ENCODE assay signal across 10 cellular contexts in genomic region chr2:174390303-174390702, GRCh38. TPM values are rescaled to one million over a fixed set of nuclear protein-coding genes. Genes with fewer than 3 reads are reported as not detected.
DNase-seq lines count a peak whose midpoint lies in the region; ATAC-seq, FAIRE-seq and TF ChIP-seq lines count a peak whose summit lies in the region.
"Not testable (repeated sequence)": the region's sequence is repeated elsewhere in the genome, so short reads cannot be mapped to it uniquely, and the experiment has no call there.
"Had no signal": no experiment of that assay in that cellular context is flagged by ENCODE, and none has a peak within 500 bp of the region (broad histone marks: within the 10 kb centered on the region; RNA-seq: fewer than 3 reads in every experiment).

No MANE protein-coding gene starts in this region.

- H3K36me3 ChIP-seq in HepG2 (replicated peaks in 1 of 2; ENCODE audit: control insufficient read depth in 1 of 2, insufficient read depth in 2 of 2, low read length in 2 of 2) (peaks cover 6 to 41% of the 10 kb centered on the region in 2 experiments; a peak in 4 of 5 replicates), neutrophil (peaks cover 40% of the 10 kb centered on the region)

- not testable (repeated sequence) for H3K9me3 Mint-ChIP-seq in CD4-positive, alpha-beta T cell; endothelial cell (ENCODE audit: unreplicated experiment); nephron

- H3K4me2 ChIP-seq in HepG2 (ENCODE audit: low read depth, low read length): not testable (repeated sequence)

- not testable (repeated sequence) for H3K27ac Mint-ChIP-seq in CD4-positive, alpha-beta T cell; endothelial cell (ENCODE audit: unreplicated experiment); nephron

- TF ChIP-seq EP300 in HepG2 (IDR thresholded peaks at IDR 0.05; ENCODE audit: low read depth in 2 of 2, low read length in 2 of 2); HepG2 (CRISPR knock-in tag; IDR thresholded peaks at IDR 0.05; ENCODE audit: borderline replicate concordance): not testable (repeated sequence)

- H2AFZ ChIP-seq in HepG2 (ENCODE audit: low read length): not testable (repeated sequence)

- peaks cover 90% of the 10 kb centered on the region for H3K36me3 Mint-ChIP-seq in CD4-positive, alpha-beta T cell (ENCODE audit: low read depth)
- H3K36me3 Mint-ChIP-seq in endothelial cell (ENCODE audit: low read depth, unreplicated experiment) (peaks cover 11% of the 10 kb centered on the region), nephron (ENCODE audit: low read depth) (peaks cover 50% of the 10 kb centered on the region)

- peaks cover 53% of the 10 kb centered on the region for H3K4me1 ChIP-seq in HepG2 (ENCODE audit: insufficient read depth, low read length)
- H3K4me1 ChIP-seq in neutrophil (ENCODE audit: control insufficient read depth in 1 of 2, insufficient read depth in 1 of 2, low read depth in 1 of 2, low read length in 1 of 2): peaks cover 24 to 41% of the 10 kb centered on the region in 2 experiments

- H4K20me1 ChIP-seq in HepG2 (ENCODE audit: insufficient read depth, low read length): not testable (repeated sequence)

- H3K27ac ChIP-seq in CD4-positive, alpha-beta T cell (ENCODE audit: low read depth, low read length); HepG2 (ENCODE audit: extremely low read length, insufficient read depth, low read length): not testable (repeated sequence)
- peak overlapping the region; percentile 66 for H3K27ac ChIP-seq in neutrophil

- not testable (repeated sequence) for BruUV-seq in HepG2 (replicated peaks; lab: Mats Ljungman, UMichigan)

- ATAC-seq in CD4-positive, alpha-beta T cell (ENCODE audit: poor library complexity): not testable (repeated sequence)
- peak; percentile 19; the same call in 1 of the 3 replicates for ATAC-seq in HepG2

- peaks cover 41% of the 10 kb centered on the region for H3K79me2 ChIP-seq in HepG2 (ENCODE audit: insufficient read depth, low read length)

- CTCF ChIA-PET in CD4-positive, alpha-beta T cell (lab: Charles Lee); HepG2 (lab: Yijun Ruan, JAX; ENCODE audit: low intra/inter-chr PET ratio, low total read pairs): not testable (repeated sequence)

- not testable (repeated sequence) for H3K9ac ChIP-seq in HepG2 (ENCODE audit: insufficient read depth, low read depth, low read length)

- H3K9me3 ChIP-seq in CD4-positive, alpha-beta T cell (ENCODE audit: control insufficient read depth, low read length); HepG2 (ENCODE audit: low read length); neutrophil: not testable (repeated sequence)

- not testable (repeated sequence) for TF ChIP-seq POLR2A in HepG2 (IDR thresholded peaks at IDR 0.05; ENCODE audit: insufficient read depth in 1 of 2, low read depth in 2 of 2, low read length in 2 of 2)

- H3K27me3 Mint-ChIP-seq in CD4-positive, alpha-beta T cell; endothelial cell (ENCODE audit: unreplicated experiment); nephron (ENCODE audit: low read depth): not testable (repeated sequence)

- intact Hi-C loops in CD4-positive, alpha-beta T cell (cut with DNase I, micrococcal nuclease); HepG2 (cut with micrococcal nuclease; ENCODE audit: unreplicated experiment): not testable (repeated sequence)

- H3K4me1 Mint-ChIP-seq in CD4-positive, alpha-beta T cell (ENCODE audit: low read depth): peaks cover 64% of the 10 kb centered on the region
- peaks cover 16% of the 10 kb centered on the region for H3K4me1 Mint-ChIP-seq in endothelial cell (ENCODE audit: unreplicated experiment)
- peaks cover 23% of the 10 kb centered on the region for H3K4me1 Mint-ChIP-seq in nephron

- TF ChIP-seq RAD21 in HepG2 (CRISPR knock-in tag; IDR thresholded peaks at IDR 0.05): not testable (repeated sequence)

- WGBS in HepG2 (ENCODE audit: low lambda C conversion rate): 97% methylated on average over 3 of the region's 3 CpGs

- not testable (repeated sequence) for H3K27me3 ChIP-seq in CD4-positive, alpha-beta T cell (ENCODE audit: control insufficient read depth, insufficient read depth, low read length); HepG2 (ENCODE audit: control insufficient read depth in 1 of 2, insufficient read depth in 2 of 2, low read length in 2 of 2); neutrophil

- FAIRE-seq in HepG2 (lab: Jason Lieb, UNC): not testable (repeated sequence)

- peak overlapping the region; percentile 8 for H3K4me3 Mint-ChIP-seq in CD4-positive, alpha-beta T cell
- H3K4me3 Mint-ChIP-seq in endothelial cell (ENCODE audit: unreplicated experiment): peak overlapping the region; percentile 1
- H3K4me3 Mint-ChIP-seq in nephron: peak overlapping the region in 2 of 3 experiments; percentile 3 to 5

- not testable (repeated sequence) for DNase-seq in CD4-positive, alpha-beta T cell; endothelial cell (ENCODE audit: low spot score)
- DNase-seq in HepG2 (ENCODE audit: low spot score): peak; percentile 20

- POLR2A ChIA-PET in CD4-positive, alpha-beta T cell (lab: Charles Lee); HepG2 (lab: Yijun Ruan, JAX): not testable (repeated sequence)

- not testable (repeated sequence) for TF ChIP-seq CTCF in CD4-positive, alpha-beta T cell (IDR thresholded peaks at IDR 0.05); endothelial cell (IDR thresholded peaks at IDR 0.05; ENCODE audit: unreplicated experiment); HepG2 (CRISPR knock-in tag; IDR thresholded peaks at IDR 0.05); nephron (IDR thresholded peaks at IDR 0.05; ENCODE audit: unreplicated experiment in 3 of 3); neutrophil (IDR thresholded peaks at IDR 0.05)

- in situ Hi-C loops in HepG2 (cut with HindIII; ENCODE audit: extremely low pct_ligation_motif_present, low pct_unique_long_range_greater_than_20kb): not testable (repeated sequence)

- not testable (repeated sequence) for H3K4me3 ChIP-seq in HepG2 (replicated peaks in 1 of 3; ENCODE audit: insufficient read depth in 1 of 3, low read depth in 2 of 3, low read length in 3 of 3); neutrophil (ENCODE audit: low read depth in 1 of 2, low read length in 1 of 2)

TF ChIP-seq in HepG2, 621 proteins besides CTCF, POLR2A, EP300 and RAD21 (continues in another document):
- peak; percentile 20 for TF ChIP-seq TEAD3 (CRISPR knock-in tag; optimal IDR thresholded peaks at IDR 0.05; ENCODE audit: borderline replicate concordance)

RNA-seq across cellular contexts. Expression of gene SCRN3, which starts 5.2 kb away (rescaled TPM):
- 1 to 10 TPM; 7.6 to 7.9 TPM for total RNA-seq in CD4-positive, alpha-beta T cell
- 21.1 TPM for total RNA-seq in endothelial cell (ENCODE audit: unreplicated experiment)
- total RNA-seq in HepG2 (2016; rRNA removed; fragmentation: Illumina TruSeq; extraction: Trizol): 11.3 and 16.8 TPM in 2 replicates
- total RNA-seq in HepG2 (2016; cell fraction: cytosol; rRNA removed; fragmentation: Illumina TruSeq; extraction: Trizol; ENCODE audit: low read depth): 2.9 and 3.7 TPM in 2 replicates
- 11.1 and 20.2 TPM in 2 replicates for total RNA-seq in HepG2 (2016; cell fraction: insoluble cytoplasmic fraction; rRNA removed; fragmentation: Illumina TruSeq; extraction: Trizol)
- total RNA-seq in HepG2 (2016; cell fraction: membrane; rRNA removed; fragmentation: Illumina TruSeq; extraction: Trizol): 8.6 and 8.8 TPM in 2 replicates
- total RNA-seq in HepG2 (2016; cell fraction: nucleus; rRNA removed; fragmentation: Illumina TruSeq; extraction: Trizol): 8.6 and 8.8 TPM in 2 replicates
- polyA plus RNA-seq in HepG2 (2011; rRNA removed): 5.5 and 6.6 TPM in 2 replicates
- 4.3 and 5.4 TPM in 2 replicates for polyA plus RNA-seq in HepG2 (2011; cell fraction: cytosol; rRNA removed)
- 3.7 and 5.9 TPM in 2 replicates for polyA plus RNA-seq in HepG2 (2011; cell fraction: nucleus; rRNA removed)
- 8.0 and 12.9 TPM in 2 replicates for polyA plus RNA-seq in HepG2 (2012)
- polyA plus RNA-seq in HepG2 (2016; cell fraction: cytosol; fragmentation: Illumina TruSeq; extraction: Trizol; ENCODE audit: low read depth): 2.4 and 3.1 TPM in 2 replicates
- 14.3 and 17.8 TPM in 2 replicates for polyA plus RNA-seq in HepG2 (2016; cell fraction: insoluble cytoplasmic fraction; fragmentation: Illumina TruSeq; extraction: Trizol; ENCODE audit: low read depth)
- polyA plus RNA-seq in HepG2 (2016; cell fraction: membrane; fragmentation: Illumina TruSeq; extraction: Trizol; ENCODE audit: low read depth): 4.2 and 5.8 TPM in 2 replicates
- 9.7 and 10.3 TPM in 2 replicates for polyA plus RNA-seq in HepG2 (2016; cell fraction: nucleus; fragmentation: Illumina TruSeq; extraction: Trizol; ENCODE audit: insufficient read depth, low read depth)
- polyA minus RNA-seq in HepG2 (2011; rRNA and poly(A)+ RNA removed; ENCODE audit: low replicate concordance): 3.5 and 3.7 TPM in 2 replicates
- polyA minus RNA-seq in HepG2 (2011; cell fraction: cytosol; rRNA and poly(A)+ RNA removed): 4.6 and 6.5 TPM in 2 replicates
- 14.2 and 17.8 TPM in 2 replicates for polyA minus RNA-seq in HepG2 (2011; cell fraction: nucleus; rRNA and poly(A)+ RNA removed)

RNA-seq across cellular contexts. Expression of gene SP9, which starts 55.5 kb away (rescaled TPM):
- total RNA-seq in CD4-positive, alpha-beta T cell: not detected
- 0.31 TPM for total RNA-seq in endothelial cell (ENCODE audit: unreplicated experiment)
- total RNA-seq in HepG2 (2016; rRNA removed; fragmentation: Illumina TruSeq; extraction: Trizol): not detected in 2 replicates
- not detected in 2 replicates for total RNA-seq in HepG2 (2016; cell fraction: cytosol; rRNA removed; fragmentation: Illumina TruSeq; extraction: Trizol; ENCODE audit: low read depth)
- total RNA-seq in HepG2 (2016; cell fraction: insoluble cytoplasmic fraction; rRNA removed; fragmentation: Illumina TruSeq; extraction: Trizol): not detected in 2 replicates
- not detected in 2 replicates for total RNA-seq in HepG2 (2016; cell fraction: membrane; rRNA removed; fragmentation: Illumina TruSeq; extraction: Trizol)
- not detected in 2 replicates for total RNA-seq in HepG2 (2016; cell fraction: nucleus; rRNA removed; fragmentation: Illumina TruSeq; extraction: Trizol)
- polyA plus RNA-seq in HepG2 (2011; rRNA removed): not detected in 2 replicates
- not detected in 2 replicates for polyA plus RNA-seq in HepG2 (2011; cell fraction: cytosol; rRNA removed)
- polyA plus RNA-seq in HepG2 (2011; cell fraction: nucleus; rRNA removed): not detected in 2 replicates
- 0.07 TPM in 1 of 2 replicates, not detected in the other for polyA plus RNA-seq in HepG2 (2012)
- not detected in 2 replicates for polyA plus RNA-seq in HepG2 (2016; cell fraction: cytosol; fragmentation: Illumina TruSeq; extraction: Trizol; ENCODE audit: low read depth)
- not detected in 2 replicates for polyA plus RNA-seq in HepG2 (2016; cell fraction: insoluble cytoplasmic fraction; fragmentation: Illumina TruSeq; extraction: Trizol; ENCODE audit: low read depth)
- not detected in 2 replicates for polyA plus RNA-seq in HepG2 (2016; cell fraction: membrane; fragmentation: Illumina TruSeq; extraction: Trizol; ENCODE audit: low read depth)
- polyA plus RNA-seq in HepG2 (2016; cell fraction: nucleus; fragmentation: Illumina TruSeq; extraction: Trizol; ENCODE audit: insufficient read depth, low read depth): not detected in 2 replicates
- not detected in 2 replicates for polyA minus RNA-seq in HepG2 (2011; rRNA and poly(A)+ RNA removed; ENCODE audit: low replicate concordance)
- not detected in 2 replicates for polyA minus RNA-seq in HepG2 (2011; cell fraction: cytosol; rRNA and poly(A)+ RNA removed)
- not detected in 2 replicates for polyA minus RNA-seq in HepG2 (2011; cell fraction: nucleus; rRNA and poly(A)+ RNA removed)
- total RNA-seq: CD4-positive, alpha-beta memory T cell; CD8-positive, alpha-beta memory T cell; G401; GM12878 had no signal
- polyA plus RNA-seq: AG04450; CD4-positive, alpha-beta memory T cell; CD8-positive, alpha-beta memory T cell; GM12878 had no signal
